In the genomic region with DNA sequence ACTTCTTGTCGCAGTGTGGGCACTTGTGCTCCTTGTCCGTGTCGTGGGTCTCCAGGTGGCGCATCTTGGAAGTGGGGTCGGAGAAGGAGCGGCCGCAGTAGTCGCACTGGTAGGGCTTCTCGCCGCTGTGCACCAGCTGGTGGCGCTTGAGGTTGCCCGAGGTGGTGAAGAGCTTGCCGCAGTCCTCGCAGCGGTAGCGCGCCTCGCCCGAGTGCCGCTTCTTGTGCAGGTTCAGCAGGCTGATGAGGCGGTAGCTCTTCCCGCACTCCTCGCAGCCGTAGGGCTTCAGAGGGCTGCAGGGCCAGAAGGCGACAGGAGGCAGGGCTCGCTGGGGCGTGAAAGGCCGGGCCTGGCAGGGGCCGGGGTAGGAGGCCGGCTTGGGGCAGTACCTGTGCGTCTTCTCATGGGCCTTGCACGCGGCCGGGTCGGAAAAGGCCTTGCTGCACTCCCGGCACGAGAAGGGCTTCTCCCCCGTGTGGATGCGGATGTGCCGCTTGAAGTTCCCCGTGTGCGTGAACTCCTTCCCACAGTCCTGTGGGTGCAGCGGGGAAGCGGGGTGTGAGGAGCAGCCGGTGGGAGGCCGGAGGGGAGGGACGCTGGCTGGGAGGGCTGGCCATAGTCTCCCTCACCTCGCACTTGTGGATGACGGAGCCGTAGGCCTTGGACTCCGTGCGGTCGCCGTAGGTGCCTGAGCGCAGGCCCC, we compare ENCODE assay signal across 21 cellular contexts. TPM values are rescaled to one million over a fixed set of nuclear protein-coding genes. Genes with fewer than 3 reads are reported as not detected.
"Had no signal": no experiment of that assay in that cellular context is flagged by ENCODE, and none has a peak within 500 bp of the region (broad histone marks: within the 10 kb centered on the region; RNA-seq: fewer than 3 reads in every experiment).

No MANE protein-coding gene starts in this region.

- H3K4me3 ChIP-seq: lower lobe of right lung, prostate gland, skin epidermis, thyroid gland had no signal

- FAIRE-seq: urothelium cell line had no signal

- H3K4me3 Mint-ChIP-seq: activated CD4-positive, alpha-beta T cell treated with anti-CD3 and anti-CD28 coated beads, Interleukin-2, amount 10 ng/mL, durations not matched to agents 7 days and 5 days; activated naive CD8-positive, alpha-beta T cell treated with anti-CD3 and anti-CD28 coated beads for 36 hours; activated T-cell treated with anti-CD3 and anti-CD28 coated beads, Interleukin-2, amount 50 U/mL, for 72 hours; brain; central memory CD8-positive, alpha-beta T cell; immature natural killer cell; nephron; T-helper 2 cell treated with Interferon-gamma antibody and Interleukin-4, amounts not matched to agents 5 μg/mL and 100 μg/mL, for 36 hours had no signal

- H3K27me3 Mint-ChIP-seq: activated CD4-positive, alpha-beta T cell treated with anti-CD3 and anti-CD28 coated beads, Interleukin-2, amount 10 ng/mL, durations not matched to agents 7 days and 5 days; activated naive CD8-positive, alpha-beta T cell treated with anti-CD3 and anti-CD28 coated beads for 36 hours; brain; central memory CD8-positive, alpha-beta T cell had no signal

- ATAC-seq: activated T-cell treated with anti-CD3 and anti-CD28 coated beads, Interleukin-2, amount 50 U/mL, for 72 hours; lower lobe of right lung; right cardiac atrium had no signal

- H3K27ac ChIP-seq: lower lobe of right lung, prostate gland, skin epidermis, thyroid gland had no signal

- DNase-seq: activated CD4-positive, alpha-beta T cell treated with anti-CD3 and anti-CD28 coated beads, Interleukin-2, amount 10 ng/mL, durations not matched to agents 7 days and 5 days; activated gamma-delta T cell; activated naive CD8-positive, alpha-beta T cell treated with anti-CD3 and anti-CD28 coated beads for 36 hours; activated T-cell treated with anti-CD3 and anti-CD28 coated beads, Interleukin-2, amount 50 U/mL, for 72 hours; amygdala; cortex of kidney; effector CD4-positive, alpha-beta T cell; foreskin melanocyte; immature natural killer cell; lower lobe of right lung; occipital lobe; thyroid gland had no signal

- H3K27me3 ChIP-seq: thyroid gland had no signal

- H3K27ac Mint-ChIP-seq: activated CD4-positive, alpha-beta T cell treated with anti-CD3 and anti-CD28 coated beads, Interleukin-2, amount 10 ng/mL, durations not matched to agents 7 days and 5 days; activated naive CD8-positive, alpha-beta T cell treated with anti-CD3 and anti-CD28 coated beads for 36 hours; brain; immature natural killer cell; nephron; T-helper 2 cell treated with Interferon-gamma antibody and Interleukin-4, amounts not matched to agents 5 μg/mL and 100 μg/mL, for 36 hours had no signal

- H3K9me3 Mint-ChIP-seq: activated CD4-positive, alpha-beta T cell treated with anti-CD3 and anti-CD28 coated beads, Interleukin-2, amount 10 ng/mL, durations not matched to agents 7 days and 5 days; activated naive CD8-positive, alpha-beta T cell treated with anti-CD3 and anti-CD28 coated beads for 36 hours; activated T-cell treated with anti-CD3 and anti-CD28 coated beads, Interleukin-2, amount 50 U/mL, for 72 hours; brain; central memory CD8-positive, alpha-beta T cell; nephron; T-helper 2 cell treated with Interferon-gamma antibody and Interleukin-4, amounts not matched to agents 5 μg/mL and 100 μg/mL, for 36 hours had no signal

- H3K9me3 ChIP-seq: lower lobe of right lung, prostate gland, thyroid gland had no signal

- H3K4me1 ChIP-seq: prostate gland had no signal

RNA-seq across cellular contexts. Expression of gene SRARP, which starts 59.6 kb away (rescaled TPM):
- total RNA-seq: activated CD4-positive, alpha-beta T cell treated with anti-CD3 and anti-CD28 coated beads, Interleukin-2, amount 10 ng/mL, durations not matched to agents 7 days and 5 days; activated CD8-positive, alpha-beta memory T cell treated with anti-CD3 and anti-CD28 coated beads for 36 hours; activated naive CD8-positive, alpha-beta T cell treated with anti-CD3 and anti-CD28 coated beads for 36 hours; activated T-cell treated with anti-CD3 and anti-CD28 coated beads, Interleukin-2, amount 50 U/mL, for 72 hours had no signal
- polyA plus RNA-seq: immature natural killer cell had no signal
